9 cellular contexts compared by ENCODE assay signal in the genomic region with DNA sequence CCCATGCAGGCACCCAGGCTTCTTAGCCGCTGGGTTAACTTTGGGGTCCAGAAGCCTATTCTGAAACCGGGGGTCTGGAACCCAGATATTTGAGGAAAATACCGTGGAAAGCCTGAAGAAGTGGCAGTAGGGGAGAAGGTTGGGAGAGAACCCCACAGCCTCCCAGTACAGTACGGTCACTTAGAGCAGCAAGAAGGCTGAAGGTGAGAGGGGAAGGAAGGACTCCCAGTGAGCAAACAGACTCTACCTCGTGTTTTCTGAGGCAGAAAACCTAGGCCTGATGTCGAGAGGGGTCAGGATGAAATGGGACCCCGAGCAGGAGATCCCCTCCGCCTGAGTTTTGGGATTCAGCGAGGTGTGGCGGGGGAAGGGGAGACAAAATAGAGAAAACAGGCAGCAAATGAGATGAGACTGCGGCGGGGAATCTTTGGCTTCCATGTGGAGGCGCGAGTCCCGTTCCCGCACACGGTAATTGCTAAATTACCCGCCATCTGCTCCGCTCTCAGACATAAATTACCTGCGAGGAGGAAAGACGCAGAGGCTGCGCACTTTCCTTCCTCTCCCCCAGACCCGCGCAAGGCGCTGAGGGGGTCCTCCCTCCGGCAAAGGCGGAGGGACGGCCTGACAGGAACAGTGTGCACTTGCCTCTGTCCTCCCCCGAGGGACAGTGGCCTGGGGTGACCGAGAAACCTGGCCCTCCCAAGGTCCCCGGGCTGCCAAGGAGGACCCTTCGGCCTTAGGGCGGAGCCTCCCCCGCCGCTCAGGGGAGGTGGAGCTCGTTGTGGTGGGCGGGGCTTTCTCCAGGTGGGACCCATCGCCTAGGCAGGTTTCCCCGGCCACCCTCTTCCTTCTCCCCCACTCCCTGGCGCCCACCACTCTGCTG. TPM values are rescaled to one million over a fixed set of nuclear protein-coding genes. Genes with fewer than 3 reads are reported as not detected.
A peak's percentile ranks its signal among the peaks of the same experiment; 100 is the strongest.
DNase-seq lines count a peak whose midpoint lies in the region; ATAC-seq and TF ChIP-seq lines count a peak whose summit lies in the region.
"Had no signal": no experiment of that assay in that cellular context is flagged by ENCODE, and none has a peak within 500 bp of the region (broad histone marks: within the 10 kb centered on the region; RNA-seq: fewer than 3 reads in every experiment).

No MANE protein-coding gene starts in this region.

- no peak overlapping the region for H3K27ac ChIP-seq in breast epithelium
- no peak overlapping the region for H3K27ac ChIP-seq in mammary epithelial cell (ENCODE audit: insufficient read depth, low read depth, low read length)
- no peak overlapping the region for H3K27ac ChIP-seq in transverse colon

- H4K20me1 ChIP-seq in mammary epithelial cell (ENCODE audit: insufficient read depth, low read length) = no peaks in the 10 kb centered on the region

- WGBS in mammary epithelial cell (ENCODE audit: low coverage, missing lambda C conversion rate) = 57% methylated on average over 18 of the region's 40 CpGs
- WGBS in transverse colon (ENCODE audit: low coverage in 1 of 2), 2 donors = 20 to 100% methylated on average over 1 to 40 of the region's 40 CpGs

- no peaks in the 10 kb centered on the region for H3K36me3 ChIP-seq in breast epithelium
- H3K36me3 ChIP-seq in mammary epithelial cell (ENCODE audit: insufficient read depth, low read length) = no peaks in the 10 kb centered on the region
- H3K36me3 ChIP-seq in transverse colon = no peaks in the 10 kb centered on the region

- CTCF ChIA-PET in mammary epithelial cell (lab: Charles Lee; ENCODE audit: low non-redundant PET) = interaction anchor here (0.6 kb wide), 1 partner anchor 8 kb away, joined by 3 read pairs; no protein-coding TSS in a partner anchor

- no peaks in the 10 kb centered on the region for H3K79me2 ChIP-seq in mammary epithelial cell (ENCODE audit: insufficient read depth, low read length)

- H3K9ac ChIP-seq in mammary epithelial cell (ENCODE audit: insufficient read depth, low read length) = no peak overlapping the region

- peaks cover 0 to 8% of the 10 kb centered on the region in 2 donors for H3K4me1 ChIP-seq in breast epithelium
- H3K4me1 ChIP-seq in mammary epithelial cell (ENCODE audit: insufficient read depth, low read length) = no peaks in the 10 kb centered on the region
- peaks cover 5 to 21% (median 16%) of the 10 kb centered on the region in 4 donors for H3K4me1 ChIP-seq in transverse colon

- ATAC-seq in GM18502 (IDR thresholded peaks at IDR 0.05; ENCODE audit: poor library complexity, unreplicated experiment) = no peak
- no peak for ATAC-seq in left ventricle myocardium superior

- in situ Hi-C loops in mammary epithelial cell (cut with MboI; ENCODE audit: low sequenced_read_pairs in 2 of 2) = no loop called here
- in situ Hi-C loops in transverse colon (cut with MboI; ENCODE audit: low pct_ligation_motif_present in 1 of 4, low pct_unique_long_range_greater_than_20kb in 1 of 4, low sequenced_read_pairs in 3 of 4) = no loop called here

- H3K4me3 ChIP-seq in breast epithelium = peak overlapping the region in 2 of 3 donors; percentile 12 to 44
- H3K4me3 ChIP-seq in mammary epithelial cell (replicated peaks in 1 of 3; ENCODE audit: insufficient read depth in 1 of 3, low read depth in 2 of 3, low read length in 3 of 3) = no peak overlapping the region
- H3K4me3 ChIP-seq in transverse colon = peak overlapping the region in 1 of 4 donors; percentile 13

- H3K27me3 ChIP-seq in breast epithelium = peaks cover 0 to 41% of the 10 kb centered on the region in 2 donors
- H3K27me3 ChIP-seq in mammary epithelial cell (ENCODE audit: insufficient read depth, low read length) = peaks cover 16% of the 10 kb centered on the region
- peaks cover 89% of the 10 kb centered on the region for H3K27me3 ChIP-seq in transverse colon

- H3K4me2 ChIP-seq in mammary epithelial cell (ENCODE audit: insufficient read depth, low read depth, low read length) = no peak overlapping the region

- H3K9me3 ChIP-seq in breast epithelium = no peaks in the 10 kb centered on the region
- no peaks in the 10 kb centered on the region for H3K9me3 ChIP-seq in mammary epithelial cell (replicated peaks; ENCODE audit: insufficient read depth, low read length)
- no peaks in the 10 kb centered on the region for H3K9me3 ChIP-seq in transverse colon

- BruUV-seq in mammary epithelial cell (replicated peaks; lab: Mats Ljungman, UMichigan) = no TSS peak

- no peak for TF ChIP-seq EP300 in transverse colon (IDR thresholded peaks at IDR 0.05; ENCODE audit: low read depth)

- TF ChIP-seq POLR2A in breast epithelium (IDR thresholded peaks at IDR 0.05) (no peak), transverse colon (IDR thresholded peaks at IDR 0.05) (no peak)

- intact Hi-C loops in breast epithelium (cut with DNase I; ENCODE audit: low total_unique reads) = no loop called here
- intact Hi-C loops in mammary epithelial cell (cut with micrococcal nuclease) = no loop called here
- intact Hi-C loops in transverse colon (cut with DNase I; ENCODE audit: low total_unique reads) = no loop called here
- intact Hi-C loops in left ventricle myocardium superior (cut with micrococcal nuclease) = no loop called here

- H2AFZ ChIP-seq in mammary epithelial cell (ENCODE audit: low read depth, low read length) = no peak overlapping the region

- dilution Hi-C loops in mammary epithelial cell (cut with HindIII; ENCODE audit: low sequenced_read_pairs) = no loop called here

- TF ChIP-seq CTCF in breast epithelium (IDR thresholded peaks at IDR 0.05) (no peak), mammary epithelial cell (conservative IDR thresholded peaks at IDR 0.05 in 1 of 2, IDR thresholded peaks at IDR 0.05 in 1 of 2; ENCODE audit: extremely low read depth in 1 of 2, insufficient read depth in 1 of 2, low read depth in 1 of 2, low read length in 2 of 2) (no peak), transverse colon (IDR thresholded peaks at IDR 0.05) (no peak)

- DNase-seq in breast epithelium (ENCODE audit: low spot score in 2 of 2) (no peak), mammary epithelial cell (no peak), left kidney (ENCODE audit: low read depth, low spot score) (peak; percentile 67), transverse colon (peak; percentile 35), HT-29 (ENCODE audit: low spot score) (no peak), left ventricle myocardium superior (no peak)
- DNase-seq in activated effector memory CD4-positive, alpha-beta T cell treated with anti-CD3 and anti-CD28 coated beads, Interleukin-2, amount 50 U/mL, for 16 hours = peak; percentile 81
- DNase-seq: AML-193 had no signal

RNA-seq across cellular contexts. Expression of a gene that starts 10.9 kb away (rescaled TPM):
- 100 to 1,000 TPM; 218 to 301 (median 295) TPM for total RNA-seq in breast epithelium
- 100 to 1,000 TPM in 1 of 2 donors, 10 to 100 TPM in 1; 61.1 to 127 TPM for total RNA-seq in mammary epithelial cell
- 48.3 TPM for polyA plus RNA-seq in mammary epithelial cell
- 8.5 TPM for polyA minus RNA-seq in mammary epithelial cell
- total RNA-seq in transverse colon = 100 to 1,000 TPM; 118 to 186 (median 168) TPM
- total RNA-seq in HT-29 (2014; rRNA removed; shearing (Covaris generic)) = 39.9 and 64.4 TPM in 2 replicates
- total RNA-seq in left ventricle myocardium superior = 210 TPM

RNA-seq across cellular contexts. Expression of a gene that starts 13.6 kb away (rescaled TPM):
- total RNA-seq in breast epithelium = not detected
- not detected for total RNA-seq in mammary epithelial cell
- polyA plus RNA-seq in mammary epithelial cell = not detected
- not detected for polyA minus RNA-seq in mammary epithelial cell
- total RNA-seq in transverse colon = not detected
- total RNA-seq in HT-29 (2014; rRNA removed; shearing (Covaris generic)) = not detected in 2 replicates
- total RNA-seq in left ventricle myocardium superior = 2.4 TPM

Comparison
In these comparisons a context has a peak if more than half of its experiments do, and no peak if none do; other contexts are left out.
1. H3K4me3 ChIP-seq: peak in breast epithelium (2 of 3); none in mammary epithelial cell (0 of 3).
2. DNase-seq: peak in activated effector memory CD4-positive, alpha-beta T cell treated with anti-CD3 and anti-CD28 coated beads, Interleukin-2, amount 50 U/mL, for 16 hours (single experiment), left kidney (single experiment) and transverse colon (single experiment); none in breast epithelium (0 of 2), mammary epithelial cell (single experiment), HT-29 (single experiment) and left ventricle myocardium superior (single experiment).